In the genomic region with DNA sequence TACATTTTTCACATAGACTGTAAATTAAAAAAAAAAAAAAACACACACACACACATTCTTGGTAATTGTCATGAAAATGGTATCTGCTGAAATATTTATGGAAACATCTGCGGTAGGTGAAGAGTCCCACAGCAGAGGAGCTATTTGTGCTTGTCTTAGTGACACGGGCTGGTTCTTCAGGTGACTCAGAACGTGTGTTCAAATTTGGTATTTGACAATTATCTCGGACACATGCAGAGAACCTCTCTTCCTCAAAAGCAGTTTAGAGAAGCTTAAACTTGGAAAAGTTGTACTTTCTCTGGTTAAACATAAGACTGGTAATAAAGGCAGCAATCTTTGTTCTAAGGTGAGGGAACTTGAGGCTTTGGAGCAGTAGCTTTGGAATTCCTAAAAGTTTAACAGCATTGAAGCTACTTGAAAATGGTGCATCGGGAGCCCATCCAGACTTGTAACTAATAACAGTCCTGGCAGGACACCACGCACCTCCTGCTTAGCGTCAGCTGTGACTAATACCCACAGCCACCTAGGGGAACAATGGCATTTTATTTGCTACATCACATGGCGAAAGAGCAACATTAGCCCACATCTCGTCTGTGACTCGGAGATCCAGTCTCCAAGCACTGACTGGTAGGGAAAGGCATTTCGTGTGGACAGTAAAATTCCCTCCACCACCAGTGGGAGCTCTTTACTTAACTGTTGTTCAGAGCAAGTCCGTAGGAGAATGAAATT, we compare ENCODE assay signal across 8 cellular contexts.
DNase-seq lines count a peak whose midpoint lies in the region; ATAC-seq and TF ChIP-seq lines count a peak whose summit lies in the region.

No MANE protein-coding gene starts in this region.

- no peak for TF ChIP-seq EP300 in esophagus muscularis mucosa (IDR thresholded peaks at IDR 0.05)

- intact Hi-C loops in esophagus muscularis mucosa (cut with DNase I), result loop anchor here (10.0 kb wide), 1 partner anchor 1963 kb away; a partner anchor contains a TSS

- no peaks in the 10 kb centered on the region for H3K4me1 Mint-ChIP-seq in T-helper 2 cell treated with Interferon-gamma antibody and Interleukin-4, amounts not matched to agents 5 μg/mL and 100 μg/mL, for 36 hours (ENCODE audit: low read depth)

- H3K27ac Mint-ChIP-seq in T-helper 2 cell treated with Interferon-gamma antibody and Interleukin-4, amounts not matched to agents 5 μg/mL and 100 μg/mL, for 36 hours, result no peak overlapping the region

- H3K4me3 Mint-ChIP-seq in T-helper 2 cell treated with Interferon-gamma antibody and Interleukin-4, amounts not matched to agents 5 μg/mL and 100 μg/mL, for 36 hours, result no peak overlapping the region

- no peaks in the 10 kb centered on the region for H3K27me3 Mint-ChIP-seq in T-helper 2 cell treated with Interferon-gamma antibody and Interleukin-4, amounts not matched to agents 5 μg/mL and 100 μg/mL, for 36 hours (ENCODE audit: low read depth)

- H3K36me3 ChIP-seq in esophagus muscularis mucosa, result no peaks in the 10 kb centered on the region

- TF ChIP-seq CTCF in C4-2B (conservative IDR thresholded peaks at IDR 0.05), result peak; percentile 88
- peak; percentile 56 to 76 (median 58) for TF ChIP-seq CTCF in esophagus muscularis mucosa (IDR thresholded peaks at IDR 0.05)

- no peaks in the 10 kb centered on the region for H3K27me3 ChIP-seq in esophagus muscularis mucosa

- no peaks in the 10 kb centered on the region for H3K36me3 Mint-ChIP-seq in T-helper 2 cell treated with Interferon-gamma antibody and Interleukin-4, amounts not matched to agents 5 μg/mL and 100 μg/mL, for 36 hours (ENCODE audit: low read depth)

- H3K4me1 ChIP-seq in esophagus muscularis mucosa, result peaks cover 2 to 25% (median 20%) of the 10 kb centered on the region in 4 donors

- TF ChIP-seq POLR2A in esophagus muscularis mucosa (IDR thresholded peaks at IDR 0.05; ENCODE audit: low read depth), result no peak

- H3K9me3 Mint-ChIP-seq in T-helper 2 cell treated with Interferon-gamma antibody and Interleukin-4, amounts not matched to agents 5 μg/mL and 100 μg/mL, for 36 hours, result no peaks in the 10 kb centered on the region

- DNase-seq in HS-5 (ENCODE audit: low read depth) (peak; percentile 56), RPMI8226 (peak; percentile 25), esophagus muscularis mucosa (ENCODE audit: extremely low spot score) (no peak), myocyte (ENCODE audit: low read depth) (peak; percentile 90)
- DNase-seq in T-helper 2 cell treated with Interferon-gamma antibody and Interleukin-4, amounts not matched to agents 5 μg/mL and 100 μg/mL, for 36 hours (ENCODE audit: low spot score), result no peak

- 29% methylated on average over 12 of the region's 12 CpGs for WGBS in esophagus muscularis mucosa

- H3K4me3 ChIP-seq in esophagus muscularis mucosa, result peak overlapping the region in 3 of 4 donors; percentile 6 to 36 (median 14)

- no peak overlapping the region for H3K27ac ChIP-seq in C4-2B
- H3K27ac ChIP-seq in esophagus muscularis mucosa (replicated peaks in 1 of 4), result peak overlapping the region; percentile 39 to 63 (median 54)

- H3K9me3 ChIP-seq in esophagus muscularis mucosa, result no peaks in the 10 kb centered on the region

- no peak for ATAC-seq in GM18498 (IDR thresholded peaks at IDR 0.05; ENCODE audit: unreplicated experiment)
- no peak for ATAC-seq in GM21576 (IDR thresholded peaks at IDR 0.05; ENCODE audit: unreplicated experiment)

Comparison
In these comparisons a context has a peak if more than half of its experiments do, and no peak if none do; other contexts are left out.
1. DNase-seq: peak in HS-5 (single experiment), RPMI8226 (single experiment) and myocyte (single experiment); none in esophagus muscularis mucosa (single experiment) and T-helper 2 cell treated with Interferon-gamma antibody and Interleukin-4, amounts not matched to agents 5 μg/mL and 100 μg/mL, for 36 hours (single experiment).